Comparison of ENCODE assay signal across 9 cellular contexts in genomic region chr5:32076699-32077695, GRCh38.
A peak's percentile ranks its signal among the peaks of the same experiment; 100 is the strongest.
DNase-seq lines count a peak whose midpoint lies in the region; ATAC-seq and TF ChIP-seq lines count a peak whose summit lies in the region.
"Had no signal": no experiment of that assay in that cellular context is flagged by ENCODE, and none has a peak within 500 bp of the region (broad histone marks: within the 10 kb centered on the region; RNA-seq: fewer than 3 reads in every experiment).

No MANE protein-coding gene starts in this region.

- no peaks in the 10 kb centered on the region for H3K9me2 ChIP-seq in hepatocyte (replicated peaks; ENCODE audit: insufficient read depth)

- peak; percentile 64 for ATAC-seq in HG03378 (IDR thresholded peaks at IDR 0.05; ENCODE audit: unreplicated experiment)

- no peaks in the 10 kb centered on the region for H3K36me3 ChIP-seq in hepatocyte (replicated peaks; ENCODE audit: insufficient read depth, low read depth)
- H3K36me3 ChIP-seq: BLaER1 had no signal

- H3K4me2 ChIP-seq in hepatocyte, result no peak overlapping the region
- H3K4me2 ChIP-seq: BLaER1 had no signal

- H4K20me1 ChIP-seq in hepatocyte (ENCODE audit: insufficient read depth, poor library complexity, severe bottlenecking), result no peaks in the 10 kb centered on the region
- H4K20me1 ChIP-seq: BLaER1 had no signal

- WGBS in hepatocyte (ENCODE audit: low lambda C conversion rate, missing lambda C conversion rate), result 50% methylated on average over 4 of the region's 4 CpGs

- no peaks in the 10 kb centered on the region for H3K27me3 ChIP-seq in hepatocyte
- H3K27me3 ChIP-seq: BLaER1 had no signal

- no peaks in the 10 kb centered on the region for H3K79me2 ChIP-seq in hepatocyte

- H3K4me1 ChIP-seq in hepatocyte (ENCODE audit: insufficient read depth), result no peaks in the 10 kb centered on the region
- H3K4me1 ChIP-seq: BLaER1 had no signal

- H2AFZ ChIP-seq in hepatocyte, result no peak overlapping the region

- DNase-seq in DMS79 treated with DMSO at 0.1 percent for 48 hours (lab: John Stamatoyannopoulos, UW) (peak; percentile 23), DMS79 (lab: John Stamatoyannopoulos, UW) (no peak), NOMO-1 (lab: John Stamatoyannopoulos, UW; ENCODE audit: unreplicated experiment in 2 of 2) (peak; percentile 46 to 85), amniotic stem cell (lab: John Stamatoyannopoulos, UW) (peak; percentile 61), hepatocyte (ENCODE audit: low spot score) (peak; percentile 66), NCI-H1436 (lab: John Stamatoyannopoulos, UW) (no peak)
- DNase-seq in stimulated activated CD4-positive, alpha-beta T cell treated with anti-CD3 and anti-CD28 coated beads, Interleukin-2, amount 100 ng/mL, for 48 hours, result peak; percentile 29 to 41

- peak; percentile 93 for TF ChIP-seq CTCF in hepatocyte (IDR thresholded peaks at IDR 0.05; ENCODE audit: poor library complexity)

- H3K27ac ChIP-seq in hepatocyte, result no peak overlapping the region
- H3K27ac ChIP-seq: BLaER1 had no signal

- no peak overlapping the region for H3K4me3 ChIP-seq in hepatocyte
- H3K4me3 ChIP-seq: BLaER1 had no signal

- no peaks in the 10 kb centered on the region for H3K9me3 ChIP-seq in hepatocyte (ENCODE audit: low read depth)
- H3K9me3 ChIP-seq: BLaER1 had no signal

Comparison
In these comparisons a context has a peak if more than half of its experiments do, and no peak if none do; other contexts are left out.
1. DNase-seq: peak in DMS79 treated with DMSO at 0.1 percent for 48 hours (single experiment), NOMO-1 (2 of 2), amniotic stem cell (single experiment), hepatocyte (single experiment) and stimulated activated CD4-positive, alpha-beta T cell treated with anti-CD3 and anti-CD28 coated beads, Interleukin-2, amount 100 ng/mL, for 48 hours (2 of 2); none in DMS79 (single experiment) and NCI-H1436 (single experiment).